Comparison of ENCODE assay signal across 14 cellular contexts in the genomic region with DNA sequence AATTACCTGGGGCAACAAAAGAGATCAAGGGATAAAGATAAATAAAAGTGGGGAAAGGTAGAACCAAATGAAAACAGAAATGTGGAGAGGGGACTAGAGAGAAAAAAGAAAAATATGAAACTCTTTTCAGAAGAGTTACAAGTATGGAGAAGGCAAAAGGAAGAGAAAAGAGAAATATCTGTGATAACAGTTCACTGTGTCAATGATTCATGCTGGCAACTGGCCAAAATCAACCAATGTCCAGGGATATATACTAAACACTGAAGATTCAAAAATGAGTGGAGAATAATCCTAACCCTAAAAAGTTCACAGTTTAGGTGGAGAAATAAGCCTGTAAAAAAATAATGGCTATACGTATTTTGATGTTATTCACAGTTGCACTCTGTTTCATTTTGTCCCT.
A peak's percentile ranks its signal among the peaks of the same experiment; 100 is the strongest.
DNase-seq lines count a peak whose midpoint lies in the region; ATAC-seq and TF ChIP-seq lines count a peak whose summit lies in the region.
"Had no signal": no experiment of that assay in that cellular context is flagged by ENCODE, and none has a peak within 500 bp of the region (broad histone marks: within the 10 kb centered on the region; RNA-seq: fewer than 3 reads in every experiment).

No MANE protein-coding gene starts in this region.

- H2BK15ac ChIP-seq in mesendoderm (replicated peaks; ENCODE audit: low read depth) = peak overlapping the region; percentile 12

- TF ChIP-seq CTCF in brain microvascular endothelial cell (IDR thresholded peaks at IDR 0.05; ENCODE audit: low read depth, low read length, missing control alignments) = no peak

- H2AK5ac ChIP-seq in mesendoderm (ENCODE audit: low read length) = no peak overlapping the region

- H3K79me2 ChIP-seq in mesendoderm (ENCODE audit: control insufficient read depth, insufficient read depth, low read length) = no peaks in the 10 kb centered on the region

- H3K27me3 Mint-ChIP-seq in activated naive CD8-positive, alpha-beta T cell treated with anti-CD3 and anti-CD28 coated beads for 36 hours = peaks cover 3% of the 10 kb centered on the region
- H3K27me3 Mint-ChIP-seq in activated T-cell treated with anti-CD3 and anti-CD28 coated beads, Interleukin-2, amount 50 U/mL, for 72 hours (ENCODE audit: low read depth) = peaks cover 10% of the 10 kb centered on the region
- H3K27me3 Mint-ChIP-seq: stimulated activated memory B cell treated with anti-CD40 and anti-IgM and Interleukin-4, amounts not matched to agents 10 μg/mL and 1 μg/mL and 100 μg/mL, for 72 hours had no signal

- no peaks in the 10 kb centered on the region for H3K79me1 ChIP-seq in mesendoderm (ENCODE audit: low read length)

- no peaks in the 10 kb centered on the region for H3K27me3 ChIP-seq in brain microvascular endothelial cell (replicated peaks)
- H3K27me3 ChIP-seq in mesendoderm (ENCODE audit: insufficient read depth, low read length, poor library complexity) = no peaks in the 10 kb centered on the region

- H3K4me3 ChIP-seq in brain microvascular endothelial cell (ENCODE audit: low read depth, low read length) (no peak overlapping the region), mesendoderm (ENCODE audit: low read length) (no peak overlapping the region)
- H3K4me3 ChIP-seq: GM12878 had no signal

- no peak overlapping the region for H3K23ac ChIP-seq in mesendoderm (ENCODE audit: low read length)

- no peaks in the 10 kb centered on the region for H3K36me3 ChIP-seq in brain microvascular endothelial cell (replicated peaks)
- no peaks in the 10 kb centered on the region for H3K36me3 ChIP-seq in mesendoderm (ENCODE audit: control insufficient read depth, insufficient read depth, low read length)

- H3K4me2 ChIP-seq in mesendoderm (ENCODE audit: low read length) = no peak overlapping the region

- H3K4me1 ChIP-seq in mesendoderm (ENCODE audit: control insufficient read depth, low read depth, low read length) = peaks cover 6% of the 10 kb centered on the region

- H3K56ac ChIP-seq in mesendoderm (ENCODE audit: low read length) = no peak overlapping the region

- no peak overlapping the region for H3K9ac ChIP-seq in mesendoderm (ENCODE audit: low read length)

- H4K5ac ChIP-seq in mesendoderm (ENCODE audit: low read length) = no peak overlapping the region

- no peaks in the 10 kb centered on the region for H3K4me1 Mint-ChIP-seq in activated naive CD8-positive, alpha-beta T cell treated with anti-CD3 and anti-CD28 coated beads for 36 hours
- H3K4me1 Mint-ChIP-seq in activated T-cell treated with anti-CD3 and anti-CD28 coated beads, Interleukin-2, amount 50 U/mL, for 72 hours (ENCODE audit: low read depth) = no peaks in the 10 kb centered on the region
- H3K4me1 Mint-ChIP-seq: stimulated activated memory B cell treated with anti-CD40 and anti-IgM and Interleukin-4, amounts not matched to agents 10 μg/mL and 1 μg/mL and 100 μg/mL, for 72 hours; T-helper 17 cell had no signal

- DNase-seq in EL (peak; percentile 73), NCI-H146 (lab: John Stamatoyannopoulos, UW) (peak; percentile 73), brain microvascular endothelial cell (peak; percentile 84), mesendoderm (no peak), germinal center (ENCODE audit: low spot score) (no peak)
- DNase-seq in activated naive CD8-positive, alpha-beta T cell treated with anti-CD3 and anti-CD28 coated beads for 36 hours = no peak
- no peak for DNase-seq in activated T-cell treated with anti-CD3 and anti-CD28 coated beads, Interleukin-2, amount 50 U/mL, for 72 hours
- DNase-seq: anterior cingulate cortex, islet precursor cell, MV-4-11, T-helper 17 cell had no signal

- H3K18ac ChIP-seq in mesendoderm (ENCODE audit: low read length) = no peak overlapping the region

- no peak overlapping the region for H4K8ac ChIP-seq in mesendoderm (ENCODE audit: low read depth, low read length)

- H2BK5ac ChIP-seq in mesendoderm (ENCODE audit: low read length) = no peak overlapping the region

- in situ Hi-C loops in brain microvascular endothelial cell (cut with HindIII; ENCODE audit: low pct_ligation_motif_present, low sequenced_read_pairs) = no loop called here

- no peak overlapping the region for H3K27ac ChIP-seq in brain microvascular endothelial cell
- H3K27ac ChIP-seq in mesendoderm (ENCODE audit: low read depth, low read length) = no peak overlapping the region

- no peak overlapping the region for H3K4me3 Mint-ChIP-seq in activated naive CD8-positive, alpha-beta T cell treated with anti-CD3 and anti-CD28 coated beads for 36 hours
- no peak overlapping the region for H3K4me3 Mint-ChIP-seq in activated T-cell treated with anti-CD3 and anti-CD28 coated beads, Interleukin-2, amount 50 U/mL, for 72 hours
- H3K4me3 Mint-ChIP-seq: stimulated activated memory B cell treated with anti-CD40 and anti-IgM and Interleukin-4, amounts not matched to agents 10 μg/mL and 1 μg/mL and 100 μg/mL, for 72 hours; T-helper 17 cell had no signal

- peaks cover 2% of the 10 kb centered on the region for H3K9me3 Mint-ChIP-seq in activated naive CD8-positive, alpha-beta T cell treated with anti-CD3 and anti-CD28 coated beads for 36 hours
- peaks cover 0 to 3% of the 10 kb centered on the region in 2 donors for H3K9me3 Mint-ChIP-seq in activated T-cell treated with anti-CD3 and anti-CD28 coated beads, Interleukin-2, amount 50 U/mL, for 72 hours
- H3K9me3 Mint-ChIP-seq: stimulated activated memory B cell treated with anti-CD40 and anti-IgM and Interleukin-4, amounts not matched to agents 10 μg/mL and 1 μg/mL and 100 μg/mL, for 72 hours had no signal

- no peak overlapping the region for H3K27ac Mint-ChIP-seq in activated naive CD8-positive, alpha-beta T cell treated with anti-CD3 and anti-CD28 coated beads for 36 hours
- H3K27ac Mint-ChIP-seq in activated T-cell treated with anti-CD3 and anti-CD28 coated beads, Interleukin-2, amount 50 U/mL, for 72 hours = no peak overlapping the region
- H3K27ac Mint-ChIP-seq: stimulated activated memory B cell treated with anti-CD40 and anti-IgM and Interleukin-4, amounts not matched to agents 10 μg/mL and 1 μg/mL and 100 μg/mL, for 72 hours; T-helper 17 cell had no signal

- no peak for ATAC-seq in HG02610 (IDR thresholded peaks at IDR 0.05; ENCODE audit: unreplicated experiment)
- no peak for ATAC-seq in activated T-cell treated with anti-CD3 and anti-CD28 coated beads, Interleukin-2, amount 50 U/mL, for 72 hours (replicated peaks in 1 of 2)
- ATAC-seq: GM12878; stimulated activated memory B cell treated with anti-CD40 and anti-IgM and Interleukin-4, amounts not matched to agents 10 μg/mL and 1 μg/mL and 100 μg/mL, for 72 hours; T-helper 17 cell had no signal

- H3K36me3 Mint-ChIP-seq in activated naive CD8-positive, alpha-beta T cell treated with anti-CD3 and anti-CD28 coated beads for 36 hours = no peaks in the 10 kb centered on the region
- H3K36me3 Mint-ChIP-seq in activated T-cell treated with anti-CD3 and anti-CD28 coated beads, Interleukin-2, amount 50 U/mL, for 72 hours (ENCODE audit: insufficient read depth in 2 of 2) = no peaks in the 10 kb centered on the region
- H3K36me3 Mint-ChIP-seq: stimulated activated memory B cell treated with anti-CD40 and anti-IgM and Interleukin-4, amounts not matched to agents 10 μg/mL and 1 μg/mL and 100 μg/mL, for 72 hours had no signal

- no peak overlapping the region for H3K4ac ChIP-seq in mesendoderm (ENCODE audit: low read depth, low read length)

- no peak overlapping the region for H2BK120ac ChIP-seq in mesendoderm (ENCODE audit: low read depth, low read length)

- no CpG with 5 or more reads among the region's 1 CpG for WGBS in mesendoderm (ENCODE audit: extremely low coverage, insufficient coverage, low lambda C conversion rate)

Comparison
In these comparisons a context has a peak if more than half of its experiments do, and no peak if none do; other contexts are left out.
1. DNase-seq: peak in EL (single experiment), NCI-H146 (single experiment) and brain microvascular endothelial cell (single experiment); none in mesendoderm (single experiment), activated naive CD8-positive, alpha-beta T cell treated with anti-CD3 and anti-CD28 coated beads for 36 hours (single experiment), activated T-cell treated with anti-CD3 and anti-CD28 coated beads, Interleukin-2, amount 50 U/mL, for 72 hours (0 of 2) and germinal center (single experiment).